ENCODE assay signal across 8 cellular contexts in the genomic region with DNA sequence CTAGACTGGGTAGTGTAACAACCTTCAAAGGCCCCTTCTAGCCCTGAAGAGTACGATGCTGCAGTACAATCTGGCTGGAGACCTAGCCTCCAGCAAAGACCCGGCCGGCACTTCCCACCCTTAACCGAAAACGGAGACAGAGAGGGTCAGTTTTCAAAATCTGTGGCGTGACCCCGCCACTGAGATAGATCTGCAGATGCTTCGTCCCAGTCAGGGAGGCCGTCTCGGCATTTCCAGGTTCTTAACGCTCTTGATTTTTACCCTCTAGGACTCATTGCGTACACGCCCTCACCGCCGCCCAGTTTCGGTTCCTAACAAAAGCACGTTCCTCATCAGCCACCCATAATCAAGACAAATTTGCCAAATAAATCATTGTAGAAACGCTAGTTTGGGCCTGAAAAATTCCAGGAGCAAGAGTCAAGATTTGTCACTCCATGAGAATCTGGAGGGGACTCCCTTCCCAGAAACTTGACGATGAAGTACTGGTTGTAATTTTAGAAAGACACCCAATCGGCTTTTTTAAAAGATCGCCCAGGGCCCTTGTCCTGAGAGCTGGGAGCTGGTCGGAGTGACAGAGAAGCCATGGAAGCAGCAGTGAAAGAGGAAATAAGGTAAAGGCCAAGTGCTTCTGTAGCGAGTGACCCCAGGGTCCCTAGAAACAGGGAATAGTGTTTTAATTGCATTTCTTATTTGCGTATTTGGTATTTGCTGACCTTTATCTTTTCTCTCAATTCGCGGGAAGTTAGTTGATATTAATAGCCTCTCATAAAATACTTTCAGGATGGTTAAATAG. TPM values are rescaled to one million over a fixed set of nuclear protein-coding genes. Genes with fewer than 3 reads are reported as not detected.
DNase-seq lines count a peak whose midpoint lies in the region; ATAC-seq, FAIRE-seq and TF ChIP-seq lines count a peak whose summit lies in the region.

No MANE protein-coding gene starts in this region.

- H3K27ac Mint-ChIP-seq in activated naive CD8-positive, alpha-beta T cell treated with anti-CD3 and anti-CD28 coated beads, Interleukin-2, amount 10 ng/mL, durations not matched to agents 7 days and 5 days = peak overlapping the region; percentile 99

- H3K4me3 Mint-ChIP-seq in activated naive CD8-positive, alpha-beta T cell treated with anti-CD3 and anti-CD28 coated beads, Interleukin-2, amount 10 ng/mL, durations not matched to agents 7 days and 5 days = peak overlapping the region; percentile 94

- FAIRE-seq in pancreas (lab: Jason Lieb, UNC) = no peak

- H3K9me3 ChIP-seq in SK-N-MC (ENCODE audit: low read depth, low read length) (no peaks in the 10 kb centered on the region), pancreas (no peaks in the 10 kb centered on the region), tibial artery (no peaks in the 10 kb centered on the region)

- H3K27me3 Mint-ChIP-seq in activated naive CD8-positive, alpha-beta T cell treated with anti-CD3 and anti-CD28 coated beads, Interleukin-2, amount 10 ng/mL, durations not matched to agents 7 days and 5 days = no peaks in the 10 kb centered on the region

- H3K9ac ChIP-seq in SK-N-MC (ENCODE audit: insufficient read length) = peak overlapping the region; percentile 97

- WGBS in pancreas, 2 donors = 1% methylated on average over 26 of the region's 26 CpGs

- H3K27me3 ChIP-seq in pancreas (no peaks in the 10 kb centered on the region), tibial artery (no peaks in the 10 kb centered on the region)

- peak; percentile 65 for DNase-seq in Ammon's horn (ENCODE audit: low spot score)
- peak; percentile 49 for DNase-seq in HT1080 (ENCODE audit: low read depth)
- no peak for DNase-seq in SK-N-MC (ENCODE audit: low read depth, low spot score)
- peak; percentile 68 for DNase-seq in activated naive CD8-positive, alpha-beta T cell treated with anti-CD3 and anti-CD28 coated beads, Interleukin-2, amount 10 ng/mL, durations not matched to agents 7 days and 5 days
- peak; percentile 89 for DNase-seq in Right ventricle myocardium inferior (ENCODE audit: missing footprints)
- DNase-seq in pancreas = peak; percentile 28 to 73 (median 51)
- DNase-seq in tibial artery = peak; percentile 73 to 82

- H3K27ac ChIP-seq in SK-N-MC (peak overlapping the region; percentile 92), pancreas (peak overlapping the region; percentile 82 to 95 (median 89)), tibial artery (peak overlapping the region; percentile 95 to 97)

- H3K9me3 Mint-ChIP-seq in activated naive CD8-positive, alpha-beta T cell treated with anti-CD3 and anti-CD28 coated beads, Interleukin-2, amount 10 ng/mL, durations not matched to agents 7 days and 5 days = no peaks in the 10 kb centered on the region

- H3K4me1 ChIP-seq in pancreas (peaks cover 26 to 41% (median 31%) of the 10 kb centered on the region in 3 donors), tibial artery (peaks cover 0 to 52% (median 31%) of the 10 kb centered on the region in 4 donors)

- ATAC-seq in GM19395 (IDR thresholded peaks at IDR 0.05; ENCODE audit: unreplicated experiment) = peak; percentile 30
- peak; percentile 21 for ATAC-seq in activated naive CD8-positive, alpha-beta T cell treated with anti-CD3 and anti-CD28 coated beads, Interleukin-2, amount 10 ng/mL, durations not matched to agents 7 days and 5 days (ENCODE audit: low read depth)
- ATAC-seq in Right ventricle myocardium inferior = peak; percentile 39
- ATAC-seq in pancreas = peak; percentile 26 to 60 (median 42)

- H3K4me1 Mint-ChIP-seq in activated naive CD8-positive, alpha-beta T cell treated with anti-CD3 and anti-CD28 coated beads, Interleukin-2, amount 10 ng/mL, durations not matched to agents 7 days and 5 days = peaks cover 30% of the 10 kb centered on the region

- H3K4me3 ChIP-seq in SK-N-MC (peak overlapping the region; percentile 92), pancreas (peak overlapping the region; percentile 47 to 69 (median 57)), tibial artery (peak overlapping the region; percentile 67 to 83)

- POLR2A ChIA-PET in activated naive CD8-positive, alpha-beta T cell treated with anti-CD3 and anti-CD28 coated beads, Interleukin-2, amount 10 ng/mL, durations not matched to agents 7 days and 5 days (lab: Charles Lee) = interaction anchor here (0.6 to 1.6 kb wide), 9 partner anchors 9 to 1236 kb away, joined by 3 to 7 read pairs (median 3); a partner anchor contains a TSS

- H3K36me3 Mint-ChIP-seq in activated naive CD8-positive, alpha-beta T cell treated with anti-CD3 and anti-CD28 coated beads, Interleukin-2, amount 10 ng/mL, durations not matched to agents 7 days and 5 days = peaks cover 14% of the 10 kb centered on the region

- intact Hi-C loops in Right ventricle myocardium inferior (cut with DNase I) = loop anchor here (5.0 to 10.0 kb wide), 2 partner anchors 113 to 201 kb away; no protein-coding TSS in a partner anchor
- intact Hi-C loops in pancreas (cut with DNase I) = no loop called here
- intact Hi-C loops in tibial artery (cut with DNase I; ENCODE audit: low total_unique reads) = no loop called here

- TF ChIP-seq CTCF in pancreas (IDR thresholded peaks at IDR 0.05) = no peak
- TF ChIP-seq CTCF in tibial artery (IDR thresholded peaks at IDR 0.05) = no peak

- H3K36me3 ChIP-seq in SK-N-MC (ENCODE audit: insufficient read depth, low read length) = peaks cover 16% of the 10 kb centered on the region
- H3K36me3 ChIP-seq in pancreas = no peaks in the 10 kb centered on the region
- peaks cover 6 to 10% (median 8%) of the 10 kb centered on the region in 3 donors for H3K36me3 ChIP-seq in tibial artery

RNA-seq across cellular contexts. Expression of a gene that starts 0.9 kb away (rescaled TPM):
- total RNA-seq in HT1080 (2014; rRNA removed; shearing (Covaris generic)) = 31.3 and 42.4 TPM in 2 replicates
- 28.5 and 28.8 TPM in 2 replicates for polyA plus RNA-seq in HT1080 (2015; cell fraction: cytosol; rRNA removed)
- polyA plus RNA-seq in HT1080 (2015; cell fraction: nucleus; rRNA removed) = 58.1 and 58.4 TPM in 2 replicates
- 10 to 100 TPM; 39.1 to 42.0 TPM for total RNA-seq in activated naive CD8-positive, alpha-beta T cell treated with anti-CD3 and anti-CD28 coated beads, Interleukin-2, amount 10 ng/mL, durations not matched to agents 7 days and 5 days
- total RNA-seq in Right ventricle myocardium inferior (19.0 TPM), pancreas (10 to 100 TPM; 19.2 to 32.1 (median 25.1) TPM)
- polyA plus RNA-seq in pancreas = 10 to 100 TPM; 12.2 to 23.2 TPM

RNA-seq across cellular contexts. Expression of a gene that starts 1.1 kb away (rescaled TPM):
- total RNA-seq in HT1080 (2014; rRNA removed; shearing (Covaris generic)) = 11.6 and 15.3 TPM in 2 replicates
- 10.9 and 11.7 TPM in 2 replicates for polyA plus RNA-seq in HT1080 (2015; cell fraction: cytosol; rRNA removed)
- polyA plus RNA-seq in HT1080 (2015; cell fraction: nucleus; rRNA removed) = 17.6 and 25.0 TPM in 2 replicates
- total RNA-seq in activated naive CD8-positive, alpha-beta T cell treated with anti-CD3 and anti-CD28 coated beads, Interleukin-2, amount 10 ng/mL, durations not matched to agents 7 days and 5 days = 10 to 100 TPM; 38.3 to 38.6 TPM
- 16.3 TPM for total RNA-seq in Right ventricle myocardium inferior
- 10 to 100 TPM in 4 of 6 donors, 1 to 10 TPM in 2; 6.9 to 21.1 (median 10.7) TPM for total RNA-seq in pancreas
- polyA plus RNA-seq in pancreas = 1 to 10 TPM; 8.7 to 9.1 TPM
